ENCODE assay signal across 10 cellular contexts in the genomic region with DNA sequence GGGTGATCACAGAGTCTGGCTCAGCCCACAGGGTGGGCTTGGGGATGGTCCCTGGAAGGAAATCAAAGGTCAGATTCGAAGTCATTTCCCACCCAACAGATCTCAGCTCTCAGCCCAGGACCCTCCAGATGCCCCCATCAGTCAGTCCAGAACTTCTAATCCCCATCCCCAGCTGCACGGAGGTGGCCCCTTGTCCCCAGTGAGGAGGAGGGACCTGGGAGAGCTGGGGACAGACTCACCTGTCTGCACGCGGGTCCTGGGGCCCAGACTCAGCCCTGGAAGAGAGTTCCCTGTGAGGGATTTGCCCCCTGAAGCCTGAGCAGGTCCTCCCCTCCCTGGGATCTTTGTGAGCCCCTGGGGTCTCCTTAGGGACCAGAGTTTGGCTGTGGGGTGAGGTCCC. TPM values are rescaled to one million over a fixed set of nuclear protein-coding genes. Genes with fewer than 3 reads are reported as not detected.
A peak's percentile ranks its signal among the peaks of the same experiment; 100 is the strongest.
DNase-seq lines count a peak whose midpoint lies in the region; ATAC-seq and TF ChIP-seq lines count a peak whose summit lies in the region.
"Not testable (repeated sequence)": the region's sequence is repeated elsewhere in the genome, so short reads cannot be mapped to it uniquely, and the experiment has no call there.
"Had no signal": no experiment of that assay in that cellular context is flagged by ENCODE, and none has a peak within 500 bp of the region (broad histone marks: within the 10 kb centered on the region; RNA-seq: fewer than 3 reads in every experiment).

No MANE protein-coding gene starts in this region.

- intact Hi-C loops in activated B cell treated with CpG ODN at 0.5 μM for 24 hours (cut with micrococcal nuclease): loop anchor here (2.0 to 5.0 kb wide), 2 partner anchors 13 to 37 kb away; no protein-coding TSS in a partner anchor
- intact Hi-C loops in Right ventricle myocardium inferior (cut with DNase I); left lung (cut with DNase I); sigmoid colon (cut with DNase I): not testable (repeated sequence)

- CTCF ChIA-PET in activated B cell treated with CpG ODN at 0.5 μM for 24 hours (lab: Charles Lee): interaction anchor here (8.1 kb wide), 1 partner anchor 14 kb away, joined by 40 read pairs; no protein-coding TSS in a partner anchor

- H3K9me3 ChIP-seq in BLaER1, left lung, sigmoid colon, suprapubic skin: not testable (repeated sequence)

- H3K9ac ChIP-seq in BLaER1: peak overlapping the region; percentile 86

- H3K36me3 ChIP-seq in BLaER1, sigmoid colon, suprapubic skin: not testable (repeated sequence)
- H3K36me3 ChIP-seq in left lung: peaks cover 0 to 40% of the 10 kb centered on the region in 2 donors

- H3K4me1 ChIP-seq in BLaER1: peaks cover 84% of the 10 kb centered on the region
- peaks cover 0 to 50% of the 10 kb centered on the region in 2 donors for H3K4me1 ChIP-seq in left lung
- not testable (repeated sequence) for H3K4me1 ChIP-seq in sigmoid colon, suprapubic skin

- H3K4me3 ChIP-seq in BLaER1 (peak overlapping the region; percentile 62), left lung (peak overlapping the region in 1 of 2 donors; percentile 49), sigmoid colon (peak overlapping the region in 2 of 4 donors; percentile 8 to 21), suprapubic skin (peak overlapping the region; percentile 18)

- POLR2A ChIA-PET in activated B cell treated with CpG ODN at 0.5 μM for 24 hours (lab: Charles Lee): interaction anchor here (0.8 to 1.4 kb wide), 3 partner anchors 18 to 79 kb away, joined by 3 to 7 read pairs (median 3); no protein-coding TSS in a partner anchor

- TF ChIP-seq EP300 in sigmoid colon (IDR thresholded peaks at IDR 0.05); suprapubic skin (IDR thresholded peaks at IDR 0.05): not testable (repeated sequence)

- H3K4me2 ChIP-seq in BLaER1: peak overlapping the region; percentile 80

- H3K27ac ChIP-seq in BLaER1: peak overlapping the region; percentile 99
- peak overlapping the region; percentile 39 to 95 for H3K27ac ChIP-seq in left lung
- H3K27ac ChIP-seq in sigmoid colon, suprapubic skin: not testable (repeated sequence)

- not testable (repeated sequence) for H3K36me3 Mint-ChIP-seq in activated B cell treated with CpG ODN at 0.5 μM for 24 hours (ENCODE audit: low read depth); naive B cell

- H3K27ac Mint-ChIP-seq in activated B cell treated with CpG ODN at 0.5 μM for 24 hours: peak overlapping the region; percentile 67
- not testable (repeated sequence) for H3K27ac Mint-ChIP-seq in naive B cell

- 24 to 29% methylated on average over 4 of the region's 4 CpGs for WGBS in sigmoid colon, 2 donors
- WGBS in suprapubic skin: 40% methylated on average over 2 of the region's 4 CpGs

- H3K27me3 ChIP-seq in BLaER1: not testable (repeated sequence)
- H3K27me3 ChIP-seq in left lung: peaks cover 0 to 74% of the 10 kb centered on the region in 2 donors
- H3K27me3 ChIP-seq in sigmoid colon: peaks cover 0 to 37% (median 13%) of the 10 kb centered on the region in 3 donors
- peaks cover 53% of the 10 kb centered on the region for H3K27me3 ChIP-seq in suprapubic skin

- ATAC-seq in activated B cell treated with CpG ODN at 0.5 μM for 24 hours (ENCODE audit: low read depth); left lung; naive B cell (ENCODE audit: low read depth in 2 of 2): not testable (repeated sequence)
- peak; percentile 20 for ATAC-seq in Right ventricle myocardium inferior

- not testable (repeated sequence) for TF ChIP-seq POLR2A in sigmoid colon (IDR thresholded peaks at IDR 0.05); suprapubic skin (IDR thresholded peaks at IDR 0.05)

- peak overlapping the region; percentile 79 for H3K4me3 Mint-ChIP-seq in activated B cell treated with CpG ODN at 0.5 μM for 24 hours
- H3K4me3 Mint-ChIP-seq in naive B cell: peak overlapping the region in 6 of 8 donors; percentile 15 to 90 (median 76)

- not testable (repeated sequence) for H4K20me1 ChIP-seq in BLaER1

- H3K4me1 Mint-ChIP-seq in activated B cell treated with CpG ODN at 0.5 μM for 24 hours (peaks cover 57% of the 10 kb centered on the region), naive B cell (peaks cover 43 to 54% (median 44%) of the 10 kb centered on the region in 3 donors)

- TF ChIP-seq CTCF in activated B cell treated with CpG ODN at 0.5 μM for 24 hours (IDR thresholded peaks at IDR 0.05); left lung (IDR thresholded peaks at IDR 0.05); sigmoid colon (IDR thresholded peaks at IDR 0.05); suprapubic skin (IDR thresholded peaks at IDR 0.05): not testable (repeated sequence)

- not testable (repeated sequence) for H3K9me3 Mint-ChIP-seq in activated B cell treated with CpG ODN at 0.5 μM for 24 hours, naive B cell

- DNase-seq in activated B cell treated with CpG ODN at 0.5 μM for 24 hours; Right ventricle myocardium inferior (ENCODE audit: missing footprints); left lung; naive B cell: not testable (repeated sequence)
- DNase-seq in sigmoid colon (peak; percentile 28), suprapubic skin (ENCODE audit: low spot score in 2 of 2) (peak in 1 of 2 donors; percentile 29)

- H3K27me3 Mint-ChIP-seq in activated B cell treated with CpG ODN at 0.5 μM for 24 hours: not testable (repeated sequence)
- H3K27me3 Mint-ChIP-seq in naive B cell: peaks cover 27 to 58% (median 35%) of the 10 kb centered on the region in 3 donors

RNA-seq across cellular contexts. Expression of a gene that starts 0.9 kb away (rescaled TPM):
- 7.6 and 7.9 TPM in 2 replicates for total RNA-seq in activated B cell treated with CpG ODN at 0.5 μM for 24 hours
- total RNA-seq in Right ventricle myocardium inferior: 2.9 TPM
- total RNA-seq in left lung: 10 to 100 TPM; 10.5 to 54.9 TPM
- polyA plus RNA-seq in naive B cell (ENCODE audit: low read depth in 6 of 6): 1 to 10 TPM in 2 of 6 donors, under 1 TPM in 3, not detected in 1; 0.36 to 1.6 (median 0.76) TPM
- total RNA-seq in sigmoid colon: 1 to 10 TPM; 2.5 to 5.0 (median 3.5) TPM
- 1 to 10 TPM; 2.4 to 5.9 (median 5.5) TPM for polyA plus RNA-seq in sigmoid colon
- total RNA-seq in suprapubic skin: under 1 TPM in 3 of 4 donors, not detected in 1; 0.38 to 0.80 (median 0.64) TPM
- total RNA-seq: GM23338, H7 had no signal
- polyA plus RNA-seq: GM23338 had no signal

RNA-seq across cellular contexts. Expression of a gene that starts 23.0 kb away (rescaled TPM):
- total RNA-seq in activated B cell treated with CpG ODN at 0.5 μM for 24 hours (0.24 and 0.38 TPM in 2 replicates), Right ventricle myocardium inferior (8.5 TPM), left lung (10 to 100 TPM; 11.9 to 16.5 TPM), sigmoid colon (10 to 100 TPM in 3 of 4 donors, 1 to 10 TPM in 1; 8.4 to 23.5 (median 11.7) TPM), suprapubic skin (1 to 10 TPM in 2 of 4 donors, under 1 TPM in 2; 0.68 to 3.4 (median 2.0) TPM)
- polyA plus RNA-seq in naive B cell (ENCODE audit: low read depth in 6 of 6) (not detected), sigmoid colon (10 to 100 TPM in 1 of 3 donors, 1 to 10 TPM in 2; 2.2 to 27.0 (median 4.2) TPM)
- total RNA-seq: CD8-positive, alpha-beta T cell; GM23338; H7 had no signal
- polyA plus RNA-seq: GM23338 had no signal

RNA-seq across cellular contexts. Expression of a gene that starts 32.9 kb away (rescaled TPM):
- total RNA-seq in activated B cell treated with CpG ODN at 0.5 μM for 24 hours (1.3 and 1.9 TPM in 2 replicates), Right ventricle myocardium inferior (1.8 TPM), left lung (10 to 100 TPM in 1 of 2 donors, 1 to 10 TPM in 1; 4.2 to 52.8 TPM), sigmoid colon (1 to 10 TPM in 3 of 4 donors, not detected in 1; 2.0 to 6.7 (median 2.5) TPM), suprapubic skin (not detected)
- polyA plus RNA-seq in naive B cell (ENCODE audit: low read depth in 6 of 6) (1 to 10 TPM in 1 of 6 donors, under 1 TPM in 3, not detected in 2; 0.29 to 1.1 (median 0.76) TPM), sigmoid colon (10 to 100 TPM in 1 of 3 donors, 1 to 10 TPM in 2; 5.1 to 14.6 (median 6.0) TPM)
- total RNA-seq: GM23338, H7 had no signal
- polyA plus RNA-seq: GM23338 had no signal

RNA-seq across cellular contexts. Expression of a gene that starts 37.4 kb away (rescaled TPM):
- total RNA-seq in activated B cell treated with CpG ODN at 0.5 μM for 24 hours (not detected in 2 replicates), Right ventricle myocardium inferior (2.7 TPM), left lung (10 to 100 TPM in 1 of 2 donors, 1 to 10 TPM in 1; 7.3 to 51.5 TPM), sigmoid colon (1 to 10 TPM; 1.8 to 3.2 (median 2.3) TPM), suprapubic skin (under 1 TPM in 1 of 4 donors, not detected in 3; 0.51 TPM)
- polyA plus RNA-seq in naive B cell (ENCODE audit: low read depth in 6 of 6) (1 to 10 TPM in 1 of 6 donors, under 1 TPM in 2, not detected in 3; 0.18 to 1.5 (median 0.66) TPM), sigmoid colon (1 to 10 TPM; 1.2 to 2.3 (median 1.5) TPM)
- total RNA-seq: CD8-positive, alpha-beta T cell; GM23338; H7 had no signal
- polyA plus RNA-seq: GM23338 had no signal

RNA-seq across cellular contexts. Expression of a gene that starts 57.2 kb away (rescaled TPM):
- total RNA-seq in activated B cell treated with CpG ODN at 0.5 μM for 24 hours (0.37 and 1.1 TPM in 2 replicates), Right ventricle myocardium inferior (4.0 TPM), left lung (10 to 100 TPM; 21.8 to 90.8 TPM), sigmoid colon (10 to 100 TPM; 12.5 to 19.3 (median 16.8) TPM), suprapubic skin (1 to 10 TPM in 3 of 4 donors, under 1 TPM in 1; 0.34 to 5.7 (median 2.9) TPM)
- polyA plus RNA-seq in naive B cell (ENCODE audit: low read depth in 6 of 6) (1 to 10 TPM in 1 of 6 donors, under 1 TPM in 5; 0.29 to 4.6 (median 0.39) TPM), sigmoid colon (1 to 10 TPM; 4.2 to 7.2 (median 4.9) TPM)
- total RNA-seq: CD8-positive, alpha-beta T cell; GM23338; H7 had no signal
- polyA plus RNA-seq: GM23338 had no signal
